Comparison of ENCODE assay signal across 18 cellular contexts in the genomic region with DNA sequence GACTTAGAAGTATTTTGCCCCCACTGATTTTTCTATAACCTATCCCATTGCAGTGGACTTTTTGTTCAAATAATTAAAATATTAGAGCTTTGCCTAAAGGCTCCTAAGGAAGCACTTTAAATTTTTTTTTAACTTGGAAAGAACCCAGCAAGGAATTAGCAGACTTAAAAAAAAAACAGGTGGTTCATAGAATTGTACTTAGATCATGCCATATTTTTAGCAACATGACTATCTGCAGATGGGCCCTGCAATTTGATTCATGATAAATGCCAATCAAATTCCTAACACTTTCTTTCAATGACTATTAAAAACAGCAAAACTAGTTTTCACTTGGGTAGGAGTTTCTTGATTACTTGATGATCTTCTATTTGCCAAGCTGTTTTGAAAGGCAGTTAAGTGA. TPM values are rescaled to one million over a fixed set of nuclear protein-coding genes. Genes with fewer than 3 reads are reported as not detected.
A peak's percentile ranks its signal among the peaks of the same experiment; 100 is the strongest.
DNase-seq lines count a peak whose midpoint lies in the region; ATAC-seq and TF ChIP-seq lines count a peak whose summit lies in the region.
"Had no signal": no experiment of that assay in that cellular context is flagged by ENCODE, and none has a peak within 500 bp of the region (broad histone marks: within the 10 kb centered on the region; RNA-seq: fewer than 3 reads in every experiment).

No MANE protein-coding gene starts in this region.

- no peak for ATAC-seq in SK-N-SH treated with all-trans-retinoic acid at 6 μM for 48 hours
- ATAC-seq in stimulated activated naive CD8-positive, alpha-beta T cell treated with anti-CD3 and anti-CD28 coated beads, Interleukin-15, Interleukin-2, amounts not matched to agents 100 U/mL and 50 U/mL, for 24 hours = no peak
- no peak for ATAC-seq in naive thymus-derived CD4-positive, alpha-beta T cell
- ATAC-seq: GM12878 had no signal

- H3K4me3 ChIP-seq in naive thymus-derived CD4-positive, alpha-beta T cell (ENCODE audit: low read length) = no peak overlapping the region
- H3K4me3 ChIP-seq: GM12878, MG63 had no signal

- no peaks in the 10 kb centered on the region for H3K27me3 ChIP-seq in naive thymus-derived CD4-positive, alpha-beta T cell (ENCODE audit: control insufficient read depth in 2 of 2, insufficient read depth in 2 of 2, low read length in 2 of 2)
- H3K27me3 ChIP-seq: MG63 had no signal

- intact Hi-C loops in naive thymus-derived CD4-positive, alpha-beta T cell (cut with micrococcal nuclease) = no loop called here

- no peaks in the 10 kb centered on the region for H3K4me1 Mint-ChIP-seq in naive thymus-derived CD4-positive, alpha-beta T cell
- H3K4me1 Mint-ChIP-seq: H9 had no signal

- H3K27me3 Mint-ChIP-seq in naive thymus-derived CD4-positive, alpha-beta T cell = peaks cover 0 to 2% (median 0%) of the 10 kb centered on the region in 5 donors

- peaks cover 0 to 5% (median 0%) of the 10 kb centered on the region in 5 donors for H3K36me3 Mint-ChIP-seq in naive thymus-derived CD4-positive, alpha-beta T cell

- H3K27ac ChIP-seq in naive thymus-derived CD4-positive, alpha-beta T cell (ENCODE audit: low read depth, low read length) = no peak overlapping the region
- H3K27ac ChIP-seq: C4-2B, HL-60 had no signal

- H3K36me3 ChIP-seq in naive thymus-derived CD4-positive, alpha-beta T cell (ENCODE audit: control insufficient read depth in 2 of 3, insufficient read depth in 3 of 3, low read length in 3 of 3) = no peaks in the 10 kb centered on the region
- H3K36me3 ChIP-seq: MG63 had no signal

- DNase-seq in A172 (ENCODE audit: low spot score) (peak; percentile 3), M059J (ENCODE audit: low read depth) (peak; percentile 1), kidney tubule cell (ENCODE audit: low spot score) (peak; percentile 57), dermis blood vessel endothelial cell (no peak), T-helper 2 cell (no peak)
- no peak for DNase-seq in stimulated activated naive CD8-positive, alpha-beta T cell treated with anti-CD3 and anti-CD28 coated beads, Interleukin-15, Interleukin-2, amounts not matched to agents 100 U/mL and 50 U/mL, for 24 hours
- no peak for DNase-seq in naive thymus-derived CD4-positive, alpha-beta T cell
- DNase-seq: 8988T, Caco-2, H9, KBM-7, MG63, NCI-H1092 treated with DMSO at 0.1 percent for 48 hours, NCI-H1694 treated with DMSO at 0.1 percent for 48 hours had no signal

- POLR2A ChIA-PET in naive thymus-derived CD4-positive, alpha-beta T cell (lab: Charles Lee) = no interaction called here

- no peak overlapping the region for H3K27ac Mint-ChIP-seq in naive thymus-derived CD4-positive, alpha-beta T cell
- H3K27ac Mint-ChIP-seq: H9 had no signal

- peaks cover 0 to 15% (median 6%) of the 10 kb centered on the region in 11 donors for H3K9me3 Mint-ChIP-seq in naive thymus-derived CD4-positive, alpha-beta T cell
- H3K9me3 Mint-ChIP-seq: H9 had no signal

- no peaks in the 10 kb centered on the region for H3K4me1 ChIP-seq in naive thymus-derived CD4-positive, alpha-beta T cell (ENCODE audit: control insufficient read depth in 2 of 2, insufficient read depth in 2 of 2, low read length in 2 of 2)
- H3K4me1 ChIP-seq: Caco-2 had no signal

- no peaks in the 10 kb centered on the region for H3K9me3 ChIP-seq in naive thymus-derived CD4-positive, alpha-beta T cell (ENCODE audit: control insufficient read depth in 2 of 3, low read length in 3 of 3)
- H3K9me3 ChIP-seq: Caco-2, MG63 had no signal

- no peak overlapping the region for H3K4me3 Mint-ChIP-seq in naive thymus-derived CD4-positive, alpha-beta T cell
- H3K4me3 Mint-ChIP-seq: H9 had no signal

- CTCF ChIA-PET in naive thymus-derived CD4-positive, alpha-beta T cell (lab: Charles Lee) = no interaction called here

TF ChIP-seq in SK-N-SH treated with all-trans-retinoic acid at 6 μM for 48 hours, 23 proteins besides CTCF, POLR2A, EP300 and RAD21:
- TF ChIP-seq SNAI2 (CRISPR knock-in tag; IDR thresholded peaks at IDR 0.05) (no peak), ISL1 (CRISPR knock-in tag; IDR thresholded peaks at IDR 0.05) (peak; percentile 55)

RNA-seq across cellular contexts. Expression of a gene that starts 11.5 kb away (rescaled TPM):
- 0.22 TPM in 1 of 2 replicates, not detected in the other for total RNA-seq in A172 (2014; rRNA removed; shearing (Covaris generic))
- total RNA-seq in M059J (2014; rRNA removed; shearing (Covaris generic)) = 0.30 TPM in 1 of 2 replicates, not detected in the other
- not detected for total RNA-seq in naive thymus-derived CD4-positive, alpha-beta T cell
- polyA plus RNA-seq in naive thymus-derived CD4-positive, alpha-beta T cell = not detected
- not detected in 2 replicates for total RNA-seq in dermis blood vessel endothelial cell
- total RNA-seq: GM12878 had no signal

Comparison
In these comparisons a context has a peak if more than half of its experiments do, and no peak if none do; other contexts are left out.
1. DNase-seq: peak in A172 (single experiment), M059J (single experiment) and kidney tubule cell (single experiment); none in stimulated activated naive CD8-positive, alpha-beta T cell treated with anti-CD3 and anti-CD28 coated beads, Interleukin-15, Interleukin-2, amounts not matched to agents 100 U/mL and 50 U/mL, for 24 hours (single experiment), naive thymus-derived CD4-positive, alpha-beta T cell (0 of 9), dermis blood vessel endothelial cell (single experiment) and T-helper 2 cell (0 of 5).